ENCODE assay signal across 23 cellular contexts in the genomic region with DNA sequence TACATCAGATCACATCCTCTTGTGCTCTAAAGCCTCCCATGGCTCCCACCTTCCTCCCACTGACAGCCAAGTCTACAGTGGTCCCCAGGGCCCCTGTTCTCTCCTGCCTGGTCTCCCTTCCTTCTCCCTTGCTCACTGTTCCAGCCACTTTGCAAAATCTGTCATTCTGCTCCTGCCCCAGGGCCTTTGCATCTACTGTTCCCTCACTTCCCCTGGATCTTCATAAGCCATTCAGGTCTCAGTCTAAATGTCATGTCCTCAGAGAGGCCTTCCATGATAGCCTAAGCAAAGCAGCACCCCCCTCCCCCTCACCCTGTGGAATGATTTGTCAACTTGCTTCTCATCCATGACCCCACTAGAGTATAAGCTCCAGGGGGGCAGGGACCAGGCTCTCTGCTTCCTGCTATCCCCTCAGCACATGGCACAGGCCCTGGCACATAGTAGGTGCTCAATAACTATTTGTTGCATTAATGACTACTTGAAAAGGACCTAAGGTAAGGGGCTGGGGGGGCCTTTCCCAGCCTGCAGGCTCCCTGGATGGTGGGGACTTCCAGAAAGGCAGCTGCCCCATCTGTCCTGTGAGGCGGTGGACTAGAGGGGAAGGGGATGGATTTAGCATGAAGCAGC. TPM values are rescaled to one million over a fixed set of nuclear protein-coding genes. Genes with fewer than 3 reads are reported as not detected.
DNase-seq lines count a peak whose midpoint lies in the region; ATAC-seq, FAIRE-seq and TF ChIP-seq lines count a peak whose summit lies in the region.
"Had no signal": no experiment of that assay in that cellular context is flagged by ENCODE, and none has a peak within 500 bp of the region (broad histone marks: within the 10 kb centered on the region; RNA-seq: fewer than 3 reads in every experiment).

No MANE protein-coding gene starts in this region.

- no peak for FAIRE-seq in small intestine (lab: Jason Lieb, UNC)
- FAIRE-seq: D721Med, GM12878, TTC549 had no signal

- no peak for TF ChIP-seq CTCF in Calu3 (IDR thresholded peaks at IDR 0.05; ENCODE audit: unreplicated experiment)

- in situ Hi-C loops in KBM-7 (cut with MboI; ENCODE audit: low pct_unique_long_range_greater_than_20kb, low sequenced_read_pairs): no loop called here

- ATAC-seq in CD4-positive, CD25-positive, alpha-beta regulatory T cell (ENCODE audit: low read depth in 2 of 2): no peak
- no peak for ATAC-seq in naive thymus-derived CD4-positive, alpha-beta T cell
- no peak for ATAC-seq in GM18505 (IDR thresholded peaks at IDR 0.05; ENCODE audit: unreplicated experiment)
- ATAC-seq: activated CD4-positive, CD25-positive, alpha-beta regulatory T cell treated with anti-CD3 and anti-CD28 coated beads, Interleukin-2, amount 50 U/mL, for 24 hours; GM12878; left lung had no signal

- H3K27ac Mint-ChIP-seq in CD4-positive, CD25-positive, alpha-beta regulatory T cell: peak overlapping the region; percentile 58 to 88 (median 71)
- peak overlapping the region; percentile 61 for H3K27ac Mint-ChIP-seq in Calu3 (ENCODE audit: unreplicated experiment)
- peak overlapping the region; percentile 9 for H3K27ac Mint-ChIP-seq in activated naive CD8-positive, alpha-beta T cell treated with anti-CD3 and anti-CD28 coated beads for 36 hours
- H3K27ac Mint-ChIP-seq in naive thymus-derived CD4-positive, alpha-beta T cell: peak overlapping the region in 5 of 9 donors; percentile 7 to 59 (median 49)

- H3K27me3 ChIP-seq in CD4-positive, CD25-positive, alpha-beta regulatory T cell (ENCODE audit: control insufficient read depth, insufficient read depth, low read length): no peaks in the 10 kb centered on the region
- no peaks in the 10 kb centered on the region for H3K27me3 ChIP-seq in naive thymus-derived CD4-positive, alpha-beta T cell (ENCODE audit: control insufficient read depth in 2 of 2, insufficient read depth in 2 of 2, low read length in 2 of 2)
- H3K27me3 ChIP-seq in small intestine (ENCODE audit: control insufficient read depth in 2 of 2, insufficient read depth in 2 of 2, low read length in 2 of 2): no peaks in the 10 kb centered on the region
- H3K27me3 ChIP-seq: left lung, SJSA1, upper lobe of left lung had no signal

- 80 to 100% (median 95%) methylated on average over 1 of the region's 1 CpG for WGBS in small intestine, 3 donors

- H3K4me3 ChIP-seq in CD4-positive, CD25-positive, alpha-beta regulatory T cell (ENCODE audit: low read depth, low read length): no peak overlapping the region
- no peak overlapping the region for H3K4me3 ChIP-seq in naive thymus-derived CD4-positive, alpha-beta T cell (ENCODE audit: low read length)
- no peak overlapping the region for H3K4me3 ChIP-seq in small intestine (ENCODE audit: low read depth in 1 of 2, low read length in 2 of 2)
- H3K4me3 ChIP-seq: BLaER1 treated with 17β-estradiol and CSF1 and Interleukin-3, amounts not matched to agents 10 nM and 100 nM; GM12878; left lung; SJSA1; skin epidermis; upper lobe of left lung had no signal

- no peaks in the 10 kb centered on the region for H3K9me3 Mint-ChIP-seq in CD4-positive, CD25-positive, alpha-beta regulatory T cell
- no peaks in the 10 kb centered on the region for H3K9me3 Mint-ChIP-seq in Calu3 (ENCODE audit: low read depth, unreplicated experiment)
- no peaks in the 10 kb centered on the region for H3K9me3 Mint-ChIP-seq in activated naive CD8-positive, alpha-beta T cell treated with anti-CD3 and anti-CD28 coated beads for 36 hours
- peaks cover 0 to 2% (median 0%) of the 10 kb centered on the region in 11 donors for H3K9me3 Mint-ChIP-seq in naive thymus-derived CD4-positive, alpha-beta T cell

- no peak overlapping the region for H3K27ac ChIP-seq in CD4-positive, CD25-positive, alpha-beta regulatory T cell (ENCODE audit: insufficient read depth, low read length, poor library complexity, severe bottlenecking)
- H3K27ac ChIP-seq in naive thymus-derived CD4-positive, alpha-beta T cell (ENCODE audit: low read depth, low read length): no peak overlapping the region
- H3K27ac ChIP-seq in small intestine (ENCODE audit: low read depth in 1 of 2, low read length in 1 of 2): no peak overlapping the region
- H3K27ac ChIP-seq: BLaER1 treated with 17β-estradiol and CSF1 and Interleukin-3, amounts not matched to agents 10 nM and 100 nM; left lung; SJSA1 had no signal

- no peak for DNase-seq in CD4-positive, CD25-positive, alpha-beta regulatory T cell
- no peak for DNase-seq in Calu3
- DNase-seq in activated naive CD8-positive, alpha-beta T cell treated with anti-CD3 and anti-CD28 coated beads for 36 hours: no peak
- DNase-seq in naive thymus-derived CD4-positive, alpha-beta T cell: no peak
- DNase-seq in KBM-7: no peak
- DNase-seq in small intestine: no peak
- DNase-seq: activated T-cell treated with anti-CD3 and anti-CD28 coated beads, Interleukin-2, amount 50 U/mL, for 48 hours; cerebellar nuclear complex; left lung; mesendoderm; NCI-H1436 treated with DMSO at 0.1 percent for 48 hours; NCI-H2107; RPMI8226; stimulated activated CD4-positive, alpha-beta T cell treated with anti-CD3 and anti-CD28 coated beads, Interleukin-2, amount 100 ng/mL, for 24 hours; upper lobe of left lung had no signal

- no peak for TF ChIP-seq POLR2A in GM18505 (IDR thresholded peaks at IDR 0.05; ENCODE audit: borderline replicate concordance, extremely low read depth, insufficient read depth, insufficient read length)

- no TSS peak for BruUV-seq in Calu3 (replicated peaks; lab: Mats Ljungman, UMichigan)

- POLR2A ChIA-PET in naive thymus-derived CD4-positive, alpha-beta T cell (lab: Charles Lee): interaction anchor here (1.0 kb wide), 1 partner anchor 24 kb away, joined by 3 read pairs; no protein-coding TSS in a partner anchor

- H3K4me1 Mint-ChIP-seq in CD4-positive, CD25-positive, alpha-beta regulatory T cell: peaks cover 0 to 81% (median 37%) of the 10 kb centered on the region in 4 donors
- H3K4me1 Mint-ChIP-seq in Calu3 (ENCODE audit: low read depth, unreplicated experiment): peaks cover 15% of the 10 kb centered on the region
- peaks cover 31% of the 10 kb centered on the region for H3K4me1 Mint-ChIP-seq in activated naive CD8-positive, alpha-beta T cell treated with anti-CD3 and anti-CD28 coated beads for 36 hours
- H3K4me1 Mint-ChIP-seq in naive thymus-derived CD4-positive, alpha-beta T cell: peaks cover 30 to 68% (median 54%) of the 10 kb centered on the region in 7 donors

- H3K4me3 Mint-ChIP-seq in CD4-positive, CD25-positive, alpha-beta regulatory T cell: peak overlapping the region in 2 of 4 donors; percentile 75 to 76
- no peak overlapping the region for H3K4me3 Mint-ChIP-seq in Calu3 (ENCODE audit: low read depth, unreplicated experiment)
- no peak overlapping the region for H3K4me3 Mint-ChIP-seq in activated naive CD8-positive, alpha-beta T cell treated with anti-CD3 and anti-CD28 coated beads for 36 hours
- H3K4me3 Mint-ChIP-seq in naive thymus-derived CD4-positive, alpha-beta T cell: peak overlapping the region in 2 of 10 donors; percentile 37 to 51

- no peaks in the 10 kb centered on the region for H3K9me3 ChIP-seq in CD4-positive, CD25-positive, alpha-beta regulatory T cell (ENCODE audit: control insufficient read depth in 2 of 2, low read length in 2 of 2)
- no peaks in the 10 kb centered on the region for H3K9me3 ChIP-seq in naive thymus-derived CD4-positive, alpha-beta T cell (ENCODE audit: control insufficient read depth in 2 of 3, low read length in 3 of 3)
- H3K9me3 ChIP-seq in small intestine (ENCODE audit: control insufficient read depth, low read depth): no peaks in the 10 kb centered on the region
- H3K9me3 ChIP-seq: BLaER1 treated with 17β-estradiol and CSF1 and Interleukin-3, amounts not matched to agents 10 nM and 100 nM; left lung; SJSA1; upper lobe of left lung had no signal

- CTCF ChIA-PET in Calu3 (lab: Charles Lee): no interaction called here
- CTCF ChIA-PET in naive thymus-derived CD4-positive, alpha-beta T cell (lab: Charles Lee): no interaction called here

- H3K4me1 ChIP-seq in CD4-positive, CD25-positive, alpha-beta regulatory T cell (ENCODE audit: control insufficient read depth, insufficient read depth, low read length, poor library complexity, severe bottlenecking): peaks cover 20% of the 10 kb centered on the region
- peaks cover 8 to 20% of the 10 kb centered on the region in 2 donors for H3K4me1 ChIP-seq in naive thymus-derived CD4-positive, alpha-beta T cell (ENCODE audit: control insufficient read depth in 2 of 2, insufficient read depth in 2 of 2, low read length in 2 of 2)
- peaks cover 0 to 4% of the 10 kb centered on the region in 2 donors for H3K4me1 ChIP-seq in small intestine (ENCODE audit: control insufficient read depth in 2 of 2, insufficient read depth in 1 of 2, low read depth in 1 of 2, low read length in 1 of 2)

- peaks cover 49% of the 10 kb centered on the region for H3K36me3 ChIP-seq in CD4-positive, CD25-positive, alpha-beta regulatory T cell (ENCODE audit: control insufficient read depth, insufficient read depth, low read length)
- H3K36me3 ChIP-seq in naive thymus-derived CD4-positive, alpha-beta T cell (ENCODE audit: control insufficient read depth in 2 of 3, insufficient read depth in 3 of 3, low read length in 3 of 3): peaks cover 0 to 56% (median 7%) of the 10 kb centered on the region in 3 experiments
- peaks cover 5 to 6% of the 10 kb centered on the region in 2 donors for H3K36me3 ChIP-seq in small intestine (ENCODE audit: control insufficient read depth in 2 of 2, insufficient read depth in 2 of 2, low read length in 2 of 2)

- peaks cover 42% of the 10 kb centered on the region for H3K36me3 Mint-ChIP-seq in CD4-positive, CD25-positive, alpha-beta regulatory T cell
- peaks cover 27% of the 10 kb centered on the region for H3K36me3 Mint-ChIP-seq in Calu3 (ENCODE audit: insufficient read depth, unreplicated experiment)
- peaks cover 21% of the 10 kb centered on the region for H3K36me3 Mint-ChIP-seq in activated naive CD8-positive, alpha-beta T cell treated with anti-CD3 and anti-CD28 coated beads for 36 hours
- peaks cover 12 to 54% (median 29%) of the 10 kb centered on the region in 5 donors for H3K36me3 Mint-ChIP-seq in naive thymus-derived CD4-positive, alpha-beta T cell

- no peaks in the 10 kb centered on the region for H3K27me3 Mint-ChIP-seq in CD4-positive, CD25-positive, alpha-beta regulatory T cell
- H3K27me3 Mint-ChIP-seq in Calu3 (ENCODE audit: unreplicated experiment): no peaks in the 10 kb centered on the region
- no peaks in the 10 kb centered on the region for H3K27me3 Mint-ChIP-seq in activated naive CD8-positive, alpha-beta T cell treated with anti-CD3 and anti-CD28 coated beads for 36 hours
- no peaks in the 10 kb centered on the region for H3K27me3 Mint-ChIP-seq in naive thymus-derived CD4-positive, alpha-beta T cell

- intact Hi-C loops in Calu3 (cut with micrococcal nuclease; ENCODE audit: unreplicated experiment): no loop called here
- intact Hi-C loops in naive thymus-derived CD4-positive, alpha-beta T cell (cut with micrococcal nuclease): loop anchor here (5.0 to 10.0 kb wide), 5 partner anchors 92 to 635 kb away; partner anchors contain the start of genes DTX1 (in 1 of the 2), RBM19 (in 1 of the 2) and SDSL (in 1 of the 2)

RNA-seq across cellular contexts. Expression of gene SLC8B1, which starts 5.0 kb away (rescaled TPM):
- 77.8 TPM for total RNA-seq in CD4-positive, CD25-positive, alpha-beta regulatory T cell
- polyA plus RNA-seq in CD4-positive, CD25-positive, alpha-beta regulatory T cell: 10 to 100 TPM; 47.4 to 95.0 (median 66.1) TPM
- 22.8 and 23.8 TPM in 2 replicates for total RNA-seq in Calu3 (2022)
- total RNA-seq in activated naive CD8-positive, alpha-beta T cell treated with anti-CD3 and anti-CD28 coated beads for 36 hours: 10 to 100 TPM; 13.5 to 15.1 TPM
- 100 to 1,000 TPM in 4 of 5 experiments, 10 to 100 TPM in 1; 40.9 to 169 (median 140) TPM for total RNA-seq in naive thymus-derived CD4-positive, alpha-beta T cell
- 100 to 1,000 TPM in 1 of 2 donors, 10 to 100 TPM in 1; 68.1 to 144 TPM for polyA plus RNA-seq in naive thymus-derived CD4-positive, alpha-beta T cell
- polyA plus RNA-seq in small intestine: 10 to 100 TPM; 19.5 to 39.6 (median 34.0) TPM

RNA-seq across cellular contexts. Expression of gene PLBD2, which starts 28.5 kb away (rescaled TPM):
- 14.4 TPM for total RNA-seq in CD4-positive, CD25-positive, alpha-beta regulatory T cell
- 1 to 10 TPM; 4.9 to 7.0 (median 6.2) TPM for polyA plus RNA-seq in CD4-positive, CD25-positive, alpha-beta regulatory T cell
- 31.5 and 36.4 TPM in 2 replicates for total RNA-seq in Calu3 (2022)
- 10 to 100 TPM; 14.8 to 15.5 TPM for total RNA-seq in activated naive CD8-positive, alpha-beta T cell treated with anti-CD3 and anti-CD28 coated beads for 36 hours
- 10 to 100 TPM; 13.2 to 25.4 (median 14.9) TPM for total RNA-seq in naive thymus-derived CD4-positive, alpha-beta T cell
- 10 to 100 TPM in 1 of 2 donors, 1 to 10 TPM in 1; 7.8 to 10.6 TPM for polyA plus RNA-seq in naive thymus-derived CD4-positive, alpha-beta T cell
- polyA plus RNA-seq in small intestine: 10 to 100 TPM in 1 of 3 donors, 1 to 10 TPM in 2; 2.2 to 10.7 (median 2.7) TPM

Comparison
In these comparisons a context has a peak if more than half of its experiments do, and no peak if none do; other contexts are left out.
1. H3K27ac Mint-ChIP-seq: peak in every context shown above with its lines; median percentile 71 in CD4-positive, CD25-positive, alpha-beta regulatory T cell; 61 in Calu3; 49 in naive thymus-derived CD4-positive, alpha-beta T cell; 9 in activated naive CD8-positive, alpha-beta T cell treated with anti-CD3 and anti-CD28 coated beads for 36 hours.